16 cellular contexts compared by ENCODE assay signal in the genomic region with DNA sequence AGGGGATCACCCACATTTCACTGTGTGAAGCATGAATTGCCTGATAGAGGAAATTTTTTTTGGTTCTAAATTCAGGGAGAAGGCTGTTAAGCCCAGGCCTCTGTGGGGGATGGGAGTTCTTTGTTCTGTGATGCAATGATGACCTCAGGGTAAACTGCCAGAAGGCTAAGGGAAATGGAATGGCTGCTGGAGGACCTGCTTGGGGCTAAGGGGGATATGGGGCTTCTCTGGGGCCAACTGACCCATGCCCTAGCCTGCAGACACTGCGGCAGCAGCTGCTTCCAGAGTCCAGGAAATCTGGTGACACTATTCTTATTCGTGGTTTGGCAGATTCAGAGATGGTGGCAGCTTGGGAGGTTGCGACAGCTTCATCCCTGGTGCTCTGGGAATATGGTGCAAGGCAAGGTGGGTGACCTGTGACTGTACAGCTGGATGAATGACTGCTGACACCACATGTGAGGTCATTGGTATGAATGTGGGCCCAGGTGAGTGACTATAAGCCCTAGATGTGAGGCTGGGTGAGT. TPM values are rescaled to one million over a fixed set of nuclear protein-coding genes. Genes with fewer than 3 reads are reported as not detected.
DNase-seq lines count a peak whose midpoint lies in the region; ATAC-seq, FAIRE-seq and TF ChIP-seq lines count a peak whose summit lies in the region.
"Had no signal": no experiment of that assay in that cellular context is flagged by ENCODE, and none has a peak within 500 bp of the region (broad histone marks: within the 10 kb centered on the region; RNA-seq: fewer than 3 reads in every experiment).

No MANE protein-coding gene starts in this region.

- H3K27me3 Mint-ChIP-seq in glutamatergic neuron (ENCODE audit: unreplicated experiment), result peaks cover 2% of the 10 kb centered on the region
- no peaks in the 10 kb centered on the region for H3K27me3 Mint-ChIP-seq in osteocyte (ENCODE audit: unreplicated experiment)
- H3K27me3 Mint-ChIP-seq: activated CD8-positive, alpha-beta T cell treated with anti-CD3 and anti-CD28 coated beads for 36 hours; activated naive CD8-positive, alpha-beta T cell; T-cell had no signal

- H3K4me3 Mint-ChIP-seq in glutamatergic neuron (ENCODE audit: unreplicated experiment) (no peak overlapping the region), osteocyte (ENCODE audit: unreplicated experiment) (no peak overlapping the region)
- H3K4me3 Mint-ChIP-seq: activated CD8-positive, alpha-beta T cell treated with anti-CD3 and anti-CD28 coated beads for 36 hours; activated naive CD8-positive, alpha-beta T cell; T-cell had no signal

- TF ChIP-seq POLR2A in GM12892 (IDR thresholded peaks at IDR 0.05; ENCODE audit: low read depth, low read length), result no peak

- no peaks in the 10 kb centered on the region for H3K9me3 ChIP-seq in MG63
- H3K9me3 ChIP-seq: thoracic aorta had no signal

- ATAC-seq in GM21367 (IDR thresholded peaks at IDR 0.05; ENCODE audit: unreplicated experiment), result no peak
- ATAC-seq: activated CD8-positive, alpha-beta T cell treated with anti-CD3 and anti-CD28 coated beads for 36 hours; HCT116; T-cell had no signal

- DNase-seq in AML-193 (lab: John Stamatoyannopoulos, UW), result peak; percentile 45 to 67
- DNase-seq in HuH-7.5 (ENCODE audit: low spot score), result peak; percentile 35
- peak; percentile 19 for DNase-seq in UCSD-AML1 (lab: John Stamatoyannopoulos, UW; ENCODE audit: unreplicated experiment)
- no peak for DNase-seq in glutamatergic neuron
- no peak for DNase-seq in MG63
- no peak for DNase-seq in osteocyte (ENCODE audit: extremely low spot score, unreplicated experiment)
- DNase-seq in GM12892 (ENCODE audit: insufficient read length), result no peak
- DNase-seq: activated CD8-positive, alpha-beta T cell treated with anti-CD3 and anti-CD28 coated beads for 36 hours; dorsolateral prefrontal cortex; NCI-H1048; NCI-H526 treated with DMSO at 0.1 percent for 48 hours; T-cell had no signal

- H3K27ac Mint-ChIP-seq in glutamatergic neuron (ENCODE audit: unreplicated experiment) (peak overlapping the region; percentile 83), osteocyte (ENCODE audit: unreplicated experiment) (no peak overlapping the region)
- H3K27ac Mint-ChIP-seq: activated CD8-positive, alpha-beta T cell treated with anti-CD3 and anti-CD28 coated beads for 36 hours; activated naive CD8-positive, alpha-beta T cell; T-cell had no signal

- no peaks in the 10 kb centered on the region for H3K9me3 Mint-ChIP-seq in glutamatergic neuron (ENCODE audit: unreplicated experiment)
- no peaks in the 10 kb centered on the region for H3K9me3 Mint-ChIP-seq in osteocyte (ENCODE audit: unreplicated experiment)
- H3K9me3 Mint-ChIP-seq: activated CD8-positive, alpha-beta T cell treated with anti-CD3 and anti-CD28 coated beads for 36 hours; T-cell had no signal

- H3K36me3 ChIP-seq in MG63, result peaks cover 2% of the 10 kb centered on the region; the same call in 1 of the 2 replicates

- no peak for FAIRE-seq in GM12892 (lab: Jason Lieb, UNC)

- TF ChIP-seq CTCF in glutamatergic neuron (IDR thresholded peaks at IDR 0.05; ENCODE audit: partially characterized antibody, unreplicated experiment) (no peak), osteocyte (IDR thresholded peaks at IDR 0.05) (no peak)

- no peaks in the 10 kb centered on the region for H3K27me3 ChIP-seq in MG63
- H3K27me3 ChIP-seq: dorsolateral prefrontal cortex had no signal

- H3K4me1 Mint-ChIP-seq in glutamatergic neuron (ENCODE audit: low read depth, unreplicated experiment) (peaks cover 3% of the 10 kb centered on the region), osteocyte (ENCODE audit: unreplicated experiment) (no peaks in the 10 kb centered on the region)
- H3K4me1 Mint-ChIP-seq: T-cell had no signal

- H3K4me3 ChIP-seq in MG63, result no peak overlapping the region
- H3K4me3 ChIP-seq: dorsolateral prefrontal cortex, thoracic aorta had no signal

- H3K36me3 Mint-ChIP-seq in glutamatergic neuron (ENCODE audit: unreplicated experiment) (no peaks in the 10 kb centered on the region), osteocyte (ENCODE audit: unreplicated experiment) (peaks cover 13% of the 10 kb centered on the region)

RNA-seq across cellular contexts. Expression of a gene that starts 30.3 kb away (rescaled TPM):
- total RNA-seq in glutamatergic neuron (ENCODE audit: unreplicated experiment), result 297 TPM
- total RNA-seq in MG63 (2014; rRNA removed; shearing (Covaris generic); ENCODE audit: low replicate concordance), result 120 and 139 TPM in 2 replicates
- total RNA-seq in osteocyte, result 254 and 268 TPM in 2 replicates
- polyA plus RNA-seq in GM12892 (2012; ENCODE audit: missing spikeins), result 120 TPM

RNA-seq across cellular contexts. Expression of a gene that starts 37.6 kb away (rescaled TPM):
- total RNA-seq in glutamatergic neuron (ENCODE audit: unreplicated experiment) (49.0 TPM), osteocyte (22.7 and 27.9 TPM in 2 replicates)
- total RNA-seq in MG63 (2014; rRNA removed; shearing (Covaris generic); ENCODE audit: low replicate concordance), result 15.2 and 16.5 TPM in 2 replicates
- 41.1 TPM for polyA plus RNA-seq in GM12892 (2012; ENCODE audit: missing spikeins)

RNA-seq across cellular contexts. Expression of a gene that starts 52.6 kb away (rescaled TPM):
- 137 TPM for total RNA-seq in glutamatergic neuron (ENCODE audit: unreplicated experiment)
- total RNA-seq in MG63 (2014; rRNA removed; shearing (Covaris generic); ENCODE audit: low replicate concordance), result 3.7 and 4.1 TPM in 2 replicates
- 6.8 TPM in 2 replicates for total RNA-seq in osteocyte
- polyA plus RNA-seq in GM12892 (2012; ENCODE audit: missing spikeins), result 11.9 TPM

RNA-seq across cellular contexts. Expression of a gene that starts 54.2 kb away (rescaled TPM):
- 19.0 TPM for total RNA-seq in glutamatergic neuron (ENCODE audit: unreplicated experiment)
- total RNA-seq in MG63 (2014; rRNA removed; shearing (Covaris generic); ENCODE audit: low replicate concordance), result 7.9 and 9.0 TPM in 2 replicates
- total RNA-seq in osteocyte, result 29.9 and 33.9 TPM in 2 replicates
- polyA plus RNA-seq in GM12892 (2012; ENCODE audit: missing spikeins), result 11.7 TPM

Comparison
In these comparisons a context has a peak if more than half of its experiments do, and no peak if none do; other contexts are left out.
1. DNase-seq: peak in AML-193 (2 of 2), HuH-7.5 (single experiment) and UCSD-AML1 (single experiment); none in glutamatergic neuron (single experiment), MG63 (single experiment), osteocyte (single experiment) and GM12892 (single experiment).
2. RNA of a gene that starts 52.6 kb away (total RNA-seq): 137 TPM in glutamatergic neuron (single experiment); 6.8 TPM in osteocyte and 3.7 to 4.1 TPM in MG63; every median in the first group is over 10 times any median in the second.